ENCODE assay signal across 12 cellular contexts in genomic region chr1:8122477-8123407, GRCh38.
DNase-seq lines count a peak whose midpoint lies in the region; ATAC-seq, FAIRE-seq and TF ChIP-seq lines count a peak whose summit lies in the region.
"Had no signal": no experiment of that assay in that cellular context is flagged by ENCODE, and none has a peak within 500 bp of the region (broad histone marks: within the 10 kb centered on the region; RNA-seq: fewer than 3 reads in every experiment).

No MANE protein-coding gene starts in this region.

- H3K4me3 ChIP-seq in K562 (no peak overlapping the region; the same call in 1 of the 2 replicates), lower lobe of right lung (no peak overlapping the region), stomach smooth muscle (ENCODE audit: low read length in 2 of 2) (no peak overlapping the region), A673 (ENCODE audit: low read depth, low read length, poor library complexity, severe bottlenecking) (no peak overlapping the region)

- TF ChIP-seq RAD21 in K562 (CRISPR knock-in tag; conservative IDR thresholded peaks at IDR 0.05 in 1 of 2, IDR thresholded peaks at IDR 0.05 in 1 of 2) = no peak; a peak in 1 of 4 replicates

- no peaks in the 10 kb centered on the region for H3K79me2 ChIP-seq in K562 (ENCODE audit: control insufficient read depth, insufficient read depth, low read length)

- peak overlapping the region; percentile 88 for H3K27ac ChIP-seq in K562 (ENCODE audit: extremely low read depth, low read depth, low read length)
- peak overlapping the region; percentile 80 for H3K27ac ChIP-seq in lower lobe of right lung
- peak overlapping the region; percentile 97 for H3K27ac ChIP-seq in stomach smooth muscle (ENCODE audit: low read length)
- no peak overlapping the region for H3K27ac ChIP-seq in A673 (ENCODE audit: low read depth, low read length, poor library complexity, severe bottlenecking)

- TF ChIP-seq EP300 in K562 (IDR thresholded peaks at IDR 0.05; ENCODE audit: low read length) = peak; percentile 56; the same call in 1 of the 2 replicates

- peaks cover 10% of the 10 kb centered on the region for H3K27me3 Mint-ChIP-seq in HFFc6 (ENCODE audit: insufficient read depth)

- TF ChIP-seq CTCF in HFFc6 (IDR thresholded peaks at IDR 0.05) (no peak), K562 (IDR thresholded peaks at IDR 0.05 in 2 of 3, conservative IDR thresholded peaks at IDR 0.05 in 1 of 3; ENCODE audit: insufficient read depth in 2 of 3, low read depth in 1 of 3, low read length in 3 of 3) (no peak), lower lobe of right lung (IDR thresholded peaks at IDR 0.05) (no peak), A673 (conservative IDR thresholded peaks at IDR 0.05; ENCODE audit: low read depth, low read length) (no peak)

- CTCF ChIA-PET in K562 (lab: Yijun Ruan, JAX; ENCODE audit: low intra/inter-chr PET ratio) (no interaction called here), A673 (lab: Charles Lee) (no interaction called here)

- FAIRE-seq in K562 (lab: Jason Lieb, UNC) = peak; percentile 91

- H3K36me3 ChIP-seq in K562 (ENCODE audit: control insufficient read depth, insufficient read depth, low read length) = no peaks in the 10 kb centered on the region
- no peaks in the 10 kb centered on the region for H3K36me3 ChIP-seq in lower lobe of right lung
- H3K36me3 ChIP-seq in stomach smooth muscle (ENCODE audit: control insufficient read depth in 2 of 2, insufficient read depth in 2 of 2, low read length in 2 of 2) = no peaks in the 10 kb centered on the region
- H3K36me3 ChIP-seq in A673 (ENCODE audit: insufficient read depth, low read length, poor library complexity, severe bottlenecking) = no peaks in the 10 kb centered on the region

- H3K4me2 ChIP-seq in K562 (ENCODE audit: insufficient read depth, low read length) = peak overlapping the region; percentile 47

- intact Hi-C loops in K562 (cut with micrococcal nuclease) (no loop called here), lower lobe of right lung (cut with DNase I) (no loop called here), A673 (cut with micrococcal nuclease; ENCODE audit: unreplicated experiment) (no loop called here)

- H3K4me1 Mint-ChIP-seq in HFFc6 (ENCODE audit: low read depth) = peaks cover 29% of the 10 kb centered on the region

- no peaks in the 10 kb centered on the region for H3K9me1 ChIP-seq in K562 (ENCODE audit: control insufficient read depth, insufficient read depth, low read length)

- in situ Hi-C loops in K562 (cut with MboI) = no loop called here

- peak; percentile 64 for DNase-seq in HFFc6
- DNase-seq in K562 (ENCODE audit: extremely low read depth in 1 of 4, low spot score in 3 of 4) = peak; percentile 42 to 92 (median 60)
- no peak for DNase-seq in lower lobe of right lung
- no peak for DNase-seq in activated naive CD4-positive, alpha-beta T cell (lab: John Stamatoyannopoulos, UW)
- no peak for DNase-seq in A673 (ENCODE audit: low spot score)
- DNase-seq in retina = no peak
- DNase-seq: MM.1S, NCI-H774, nucleus accumbens, T-helper 2 cell had no signal

- POLR2A ChIA-PET in K562 (lab: Yijun Ruan, JAX) = interaction anchor here (0.6 to 1.4 kb wide), 5 partner anchors 9 to 37 kb away, joined by 3 to 9 read pairs (median 3); no protein-coding TSS in a partner anchor
- POLR2A ChIA-PET in A673 (lab: Charles Lee; ENCODE audit: low non-redundant PET) = interaction anchor here (0.6 kb wide), 1 partner anchor 9 kb away, joined by 6 read pairs; no protein-coding TSS in a partner anchor

- no peaks in the 10 kb centered on the region for H3K9me3 ChIP-seq in K562 (replicated peaks; ENCODE audit: control insufficient read depth, insufficient read depth, low read depth, low read length)
- no peaks in the 10 kb centered on the region for H3K9me3 ChIP-seq in lower lobe of right lung
- peaks cover 0 to 4% of the 10 kb centered on the region in 2 donors for H3K9me3 ChIP-seq in stomach smooth muscle (ENCODE audit: control insufficient read depth in 2 of 2, low read length in 2 of 2)
- H3K9me3 ChIP-seq in A673 (ENCODE audit: low read depth, low read length, poor library complexity, severe bottlenecking) = peaks cover 7% of the 10 kb centered on the region

- peak overlapping the region; percentile 95 for H2AFZ ChIP-seq in K562 (ENCODE audit: low read depth, low read length)

- peaks cover 20% of the 10 kb centered on the region for H3K9me3 Mint-ChIP-seq in HFFc6

- TF ChIP-seq POLR2A in K562 (conservative IDR thresholded peaks at IDR 0.05) = no peak; the same call in 1 of the 2 replicates

- H3K27me3 ChIP-seq in K562 (ENCODE audit: control insufficient read depth in 2 of 2, insufficient read depth in 2 of 2, low read length in 2 of 2) (no peaks in the 10 kb centered on the region), lower lobe of right lung (ENCODE audit: low read depth) (no peaks in the 10 kb centered on the region), stomach smooth muscle (ENCODE audit: control insufficient read depth in 1 of 2, insufficient read depth in 2 of 2, low read length in 2 of 2) (no peaks in the 10 kb centered on the region), A673 (replicated peaks; ENCODE audit: insufficient read depth, low read depth, low read length, poor library complexity) (no peaks in the 10 kb centered on the region)

- no peak overlapping the region; the same call in 1 of the 2 replicates for H3K27ac Mint-ChIP-seq in HFFc6

- BruUV-seq in K562 (replicated peaks; lab: Mats Ljungman, UMichigan) (no TSS peak), A673 (replicated peaks; lab: Mats Ljungman, UMichigan) (no TSS peak)

- peak; percentile 85 for ATAC-seq in K562
- no peak for ATAC-seq in lower lobe of right lung
- ATAC-seq in GM18511 (IDR thresholded peaks at IDR 0.05; ENCODE audit: unreplicated experiment) = no peak

- WGBS in K562 (ENCODE audit: insufficient coverage, low coverage, missing lambda C conversion rate) = 16% methylated on average over 15 of the region's 15 CpGs

- peaks cover 22% of the 10 kb centered on the region for H3K36me3 Mint-ChIP-seq in HFFc6 (ENCODE audit: low read depth)

- H4K20me1 ChIP-seq in K562 (replicated peaks; ENCODE audit: control insufficient read depth, insufficient read depth, low read length) = no peaks in the 10 kb centered on the region

- no peak overlapping the region for H3K4me3 Mint-ChIP-seq in HFFc6

- H3K4me1 ChIP-seq in K562 (replicated peaks in 1 of 2; ENCODE audit: control insufficient read depth in 2 of 2, insufficient read depth in 2 of 2, low read length in 2 of 2) = peaks cover 20 to 36% of the 10 kb centered on the region in 2 experiments
- H3K4me1 ChIP-seq in lower lobe of right lung = peaks cover 37% of the 10 kb centered on the region
- H3K4me1 ChIP-seq in stomach smooth muscle (ENCODE audit: control insufficient read depth, insufficient read depth, low read length) = peaks cover 56% of the 10 kb centered on the region
- H3K4me1 ChIP-seq in A673 (ENCODE audit: insufficient read depth, low read length, poor library complexity, severe bottlenecking) = peaks cover 5% of the 10 kb centered on the region

- H3K9ac ChIP-seq in K562 (ENCODE audit: insufficient read depth in 1 of 2, low read depth in 2 of 2, low read length in 2 of 2) = peak overlapping the region in 1 of 2 experiments; percentile 47; a peak in 2 of 4 replicates
- H3K9ac ChIP-seq in stomach smooth muscle (ENCODE audit: low read length in 2 of 2) = peak overlapping the region; percentile 78 to 90

TF ChIP-seq in K562, 482 proteins besides CTCF, POLR2A, EP300 and RAD21 (continues in another document):
- TF ChIP-seq YY1 (IDR thresholded peaks at IDR 0.05; ENCODE audit: borderline replicate concordance in 1 of 3, control insufficient read depth in 1 of 3, extremely low read depth in 1 of 3, insufficient read depth in 3 of 3, insufficient read length in 1 of 3, insufficient replicate concordance in 2 of 3, low read depth in 1 of 3, low read length in 2 of 3) (peak; percentile 41 to 93 (median 85)), HDAC8 (tag; IDR thresholded peaks at IDR 0.05) (peak; percentile 99), RUNX1 (IDR thresholded peaks at IDR 0.05; ENCODE audit: low read depth) (no peak), DIDO1 (tag; IDR thresholded peaks at IDR 0.05; ENCODE audit: low read depth) (peak; percentile 96), CTCFL (IDR thresholded peaks at IDR 0.05; ENCODE audit: borderline replicate concordance, insufficient read depth, low read depth, low read length, poor library complexity, severe bottlenecking) (no peak), HDAC6 (IDR thresholded peaks at IDR 0.05; ENCODE audit: low read depth, low read length) (no peak), ZNF134 (CRISPR knock-in tag; conservative IDR thresholded peaks at IDR 0.05) (peak; percentile 74), ZBTB5 (IDR thresholded peaks at IDR 0.05) (no peak), PTRF (tag; IDR thresholded peaks at IDR 0.05) (peak; percentile 96)

Comparison
In these comparisons a context has a peak if more than half of its experiments do, and no peak if none do; other contexts are left out.
1. DNase-seq: peak in HFFc6 (single experiment) and K562 (4 of 4); none in lower lobe of right lung (single experiment), activated naive CD4-positive, alpha-beta T cell (0 of 4), A673 (single experiment) and retina (single experiment).